22 cellular contexts compared by ENCODE assay signal in the genomic region with DNA sequence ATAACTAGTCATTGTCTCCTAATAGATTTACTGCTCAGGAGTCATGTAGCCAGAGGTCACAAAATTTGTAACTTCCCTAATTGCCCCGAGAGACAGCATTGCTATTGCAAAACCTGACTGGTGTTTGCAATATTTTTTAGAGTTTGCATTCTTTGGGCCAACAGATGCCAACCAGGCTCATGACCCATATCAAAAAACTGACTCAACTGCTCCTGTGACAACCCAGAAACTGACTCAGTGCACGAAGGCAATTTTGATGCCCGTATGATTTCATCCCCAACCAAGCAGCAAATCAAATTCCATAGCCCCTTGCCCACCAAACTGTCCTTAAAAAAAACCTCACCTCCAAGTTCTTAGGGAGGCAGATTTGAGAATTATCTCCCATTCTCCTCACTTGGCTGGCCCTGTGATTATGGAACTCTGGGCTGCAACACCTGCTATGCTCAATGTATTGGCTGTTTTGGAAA.
DNase-seq lines count a peak whose midpoint lies in the region; ATAC-seq and TF ChIP-seq lines count a peak whose summit lies in the region.
"Had no signal": no experiment of that assay in that cellular context is flagged by ENCODE, and none has a peak within 500 bp of the region (broad histone marks: within the 10 kb centered on the region; RNA-seq: fewer than 3 reads in every experiment).

No MANE protein-coding gene starts in this region.

- intact Hi-C loops in mucosa of descending colon (cut with DNase I, micrococcal nuclease), result no loop called here
- intact Hi-C loops in posterior vena cava (cut with DNase I), result no loop called here

- no peak overlapping the region for H2BK15ac ChIP-seq in neuronal stem cell (ENCODE audit: low read length)

- H4K8ac ChIP-seq in neuronal stem cell (ENCODE audit: low read depth, low read length), result no peak overlapping the region

- ATAC-seq in mucosa of descending colon, result peak; percentile 25
- no peak for ATAC-seq in HG03439 (IDR thresholded peaks at IDR 0.05; ENCODE audit: unreplicated experiment)
- ATAC-seq: activated CD8-positive, alpha-beta T cell treated with anti-CD3 and anti-CD28 coated beads, Interleukin-2, amount 10 ng/mL, durations not matched to agents 7 days and 5 days; CD8-positive, alpha-beta T cell; left ventricle myocardium superior; Panc1 had no signal

- H3K23ac ChIP-seq in neuronal stem cell (ENCODE audit: low read depth, low read length, poor library complexity), result no peak overlapping the region

- H2AK5ac ChIP-seq in neuronal stem cell (ENCODE audit: low read depth, low read length), result no peak overlapping the region

- DNase-seq in GF-D8 (lab: John Stamatoyannopoulos, UW) (peak; percentile 40), NB4 (ENCODE audit: low read depth) (peak; percentile 4), epithelial cell of esophagus (ENCODE audit: low read depth) (peak; percentile 2), mucosa of descending colon (no peak), posterior vena cava (ENCODE audit: low spot score) (no peak), neuronal stem cell (ENCODE audit: low spot score) (no peak)
- DNase-seq: activated CD8-positive, alpha-beta T cell treated with anti-CD3 and anti-CD28 coated beads, Interleukin-2, amount 10 ng/mL, durations not matched to agents 7 days and 5 days; activated gamma-delta T cell treated with Interleukin-2 at 50 U/mL for 16 hours; activated T-cell treated with anti-CD3 and anti-CD28 coated beads for 4 hours; CD8-positive, alpha-beta T cell; cerebellar nuclear complex; DMS79 treated with DMSO at 0.1 percent for 48 hours; left ventricle myocardium superior; NCI-H1436 treated with DMSO at 0.1 percent for 48 hours; NCI-H2107; NCI-H446; sigmoid colon; SJCRH30 had no signal

- WGBS in neuronal stem cell (ENCODE audit: extremely low coverage in 2 of 2, insufficient read length in 2 of 2, insufficient replicate concordance in 1 of 2), 2 donors, result no CpG with 5 or more reads among the region's 3 CpGs

- H4K91ac ChIP-seq in neuronal stem cell (ENCODE audit: low read depth, low read length, poor library complexity), result no peak overlapping the region

- no peak overlapping the region for H3K4me3 ChIP-seq in NB4 (ENCODE audit: low read depth, low read length)
- H3K4me3 ChIP-seq in epithelial cell of esophagus (ENCODE audit: low read length), result no peak overlapping the region
- H3K4me3 ChIP-seq in mucosa of descending colon, result no peak overlapping the region
- H3K4me3 ChIP-seq in neuronal stem cell (ENCODE audit: low read length in 2 of 2), result no peak overlapping the region
- H3K4me3 ChIP-seq: HAP-1, sigmoid colon, SJCRH30 had no signal

- H3K14ac ChIP-seq in neuronal stem cell (ENCODE audit: low read length), result no peak overlapping the region

- H3K4me2 ChIP-seq in neuronal stem cell (ENCODE audit: insufficient read depth, low read length, poor library complexity, severe bottlenecking), result no peak overlapping the region

- H2BK12ac ChIP-seq in neuronal stem cell (ENCODE audit: low read length), result no peak overlapping the region

- no peak overlapping the region for H2BK120ac ChIP-seq in neuronal stem cell (ENCODE audit: low read depth, low read length)

- H3K79me1 ChIP-seq in neuronal stem cell (ENCODE audit: low read depth, low read length), result no peaks in the 10 kb centered on the region

- no peak overlapping the region for H3K4ac ChIP-seq in neuronal stem cell (ENCODE audit: low read length)

- no peaks in the 10 kb centered on the region for H3K4me1 ChIP-seq in mucosa of descending colon (ENCODE audit: low read depth)
- H3K4me1 ChIP-seq in neuronal stem cell (ENCODE audit: control insufficient read depth in 2 of 2, insufficient read depth in 1 of 2, low read depth in 1 of 2, low read length in 2 of 2), result no peaks in the 10 kb centered on the region
- H3K4me1 ChIP-seq: HAP-1, sigmoid colon, SJCRH30 had no signal

- H3K27ac ChIP-seq in neuronal stem cell (replicated peaks; ENCODE audit: low read length), result no peak overlapping the region
- H3K27ac ChIP-seq: epithelial cell of prostate, sigmoid colon, SJCRH30 had no signal

- H2AFZ ChIP-seq in neuronal stem cell (ENCODE audit: low read length), result no peak overlapping the region

- no peak overlapping the region for H3K9ac ChIP-seq in neuronal stem cell (ENCODE audit: low read depth, low read length, poor library complexity)

- H3K9me3 ChIP-seq in mucosa of descending colon (no peaks in the 10 kb centered on the region), neuronal stem cell (replicated peaks in 1 of 2; ENCODE audit: control insufficient read depth in 2 of 2, insufficient read depth in 1 of 2, low read depth in 1 of 2, low read length in 2 of 2) (no peaks in the 10 kb centered on the region)
- H3K9me3 ChIP-seq: HAP-1, sigmoid colon, SJCRH30 had no signal

- no peak overlapping the region for H2BK5ac ChIP-seq in neuronal stem cell (ENCODE audit: low read length)

- no peaks in the 10 kb centered on the region for H3K36me3 ChIP-seq in mucosa of descending colon (ENCODE audit: low read depth)
- H3K36me3 ChIP-seq in neuronal stem cell (replicated peaks in 1 of 2; ENCODE audit: control insufficient read depth in 2 of 2, insufficient read depth in 2 of 2, low read length in 2 of 2), result no peaks in the 10 kb centered on the region
- H3K36me3 ChIP-seq: HAP-1, sigmoid colon, SJCRH30 had no signal

- no peak for TF ChIP-seq CTCF in NB4 (IDR thresholded peaks at IDR 0.05; ENCODE audit: low read depth, low read length)
- TF ChIP-seq CTCF in epithelial cell of esophagus (IDR thresholded peaks at IDR 0.05; ENCODE audit: insufficient read depth, low read depth, low read length, missing control alignments), result no peak
- no peak for TF ChIP-seq CTCF in mucosa of descending colon (IDR thresholded peaks at IDR 0.05)

- no peak overlapping the region for H3K18ac ChIP-seq in neuronal stem cell (ENCODE audit: low read length)

- no peaks in the 10 kb centered on the region for H3K27me3 ChIP-seq in neuronal stem cell (ENCODE audit: control insufficient read depth in 3 of 3, insufficient read depth in 3 of 3, low read depth in 1 of 3, low read length in 3 of 3)
- H3K27me3 ChIP-seq: sigmoid colon, SJCRH30 had no signal

- TF ChIP-seq POLR2A in NB4 (IDR thresholded peaks at IDR 0.05; ENCODE audit: extremely low read depth, insufficient read length), result no peak

Comparison
In these comparisons a context has a peak if more than half of its experiments do, and no peak if none do; other contexts are left out.
1. DNase-seq: peak in GF-D8 (single experiment), NB4 (single experiment) and epithelial cell of esophagus (single experiment); none in mucosa of descending colon (0 of 3), posterior vena cava (single experiment) and neuronal stem cell (single experiment).